Comparison of ENCODE assay signal across 22 cellular contexts in genomic region chr13:100534911-100535310, GRCh38.
"Had no signal": no experiment of that assay in that cellular context is flagged by ENCODE, and none has a peak within 500 bp of the region (broad histone marks: within the 10 kb centered on the region; RNA-seq: fewer than 3 reads in every experiment).

No MANE protein-coding gene starts in this region.

- H3K9me3 Mint-ChIP-seq: activated B cell treated with CpG ODN at 0.5 μM for 24 hours; effector memory CD8-positive, alpha-beta T cell; immature natural killer cell; T-helper 2 cell treated with Interferon-gamma antibody and Interleukin-4, amounts not matched to agents 5 μg/mL and 100 μg/mL, for 36 hours had no signal

- DNase-seq: activated B cell treated with CpG ODN at 0.5 μM for 24 hours; activated CD8-positive, alpha-beta T cell treated with anti-CD3 and anti-CD28 coated beads, Interleukin-2, amount 10 ng/mL, durations not matched to agents 7 days and 5 days; activated effector memory CD4-positive, alpha-beta T cell treated with Interleukin-2 at 50 U/mL for 16 hours; activated naive CD4-positive, alpha-beta T cell treated with Interleukin-2 at 50 U/mL for 16 hours; caudate nucleus; cortex of kidney; effector memory CD8-positive, alpha-beta T cell; erythroblast; hippocampal formation; immature natural killer cell; kidney; left colon; midbrain; naive thymus-derived CD4-positive, alpha-beta T cell; stimulated activated CD4-positive, alpha-beta T cell treated with anti-CD3 and anti-CD28 coated beads, Interleukin-2, amount 100 ng/mL, for 48 hours; T-helper 1 cell had no signal

- H3K27ac Mint-ChIP-seq: activated B cell treated with CpG ODN at 0.5 μM for 24 hours; activated CD8-positive, alpha-beta T cell treated with anti-CD3 and anti-CD28 coated beads, Interleukin-2, amount 10 ng/mL, durations not matched to agents 7 days and 5 days; activated naive CD8-positive, alpha-beta T cell; immature natural killer cell; T-helper 2 cell treated with Interferon-gamma antibody and Interleukin-4, amounts not matched to agents 5 μg/mL and 100 μg/mL, for 36 hours had no signal

- ATAC-seq: activated CD8-positive, alpha-beta T cell treated with anti-CD3 and anti-CD28 coated beads, Interleukin-2, amount 10 ng/mL, durations not matched to agents 7 days and 5 days; effector memory CD8-positive, alpha-beta T cell; naive thymus-derived CD4-positive, alpha-beta T cell had no signal

- H3K27ac ChIP-seq: suprapubic skin, tibial nerve had no signal

- H3K4me3 ChIP-seq: ascending aorta, right lobe of liver, suprapubic skin, tibial nerve had no signal

- H3K9me3 ChIP-seq: ascending aorta, right lobe of liver, suprapubic skin had no signal

- H3K4me3 Mint-ChIP-seq: activated B cell treated with CpG ODN at 0.5 μM for 24 hours; activated CD8-positive, alpha-beta T cell treated with anti-CD3 and anti-CD28 coated beads, Interleukin-2, amount 10 ng/mL, durations not matched to agents 7 days and 5 days; activated naive CD8-positive, alpha-beta T cell; effector memory CD8-positive, alpha-beta T cell; immature natural killer cell; naive thymus-derived CD4-positive, alpha-beta T cell; T-helper 2 cell treated with Interferon-gamma antibody and Interleukin-4, amounts not matched to agents 5 μg/mL and 100 μg/mL, for 36 hours had no signal

- H3K27me3 Mint-ChIP-seq: activated B cell treated with CpG ODN at 0.5 μM for 24 hours; activated naive CD8-positive, alpha-beta T cell; effector memory CD8-positive, alpha-beta T cell; naive thymus-derived CD4-positive, alpha-beta T cell had no signal

- H3K36me3 ChIP-seq: right lobe of liver had no signal

- H3K27me3 ChIP-seq: ascending aorta, right lobe of liver, suprapubic skin, tibial nerve had no signal

- H3K4me1 ChIP-seq: ascending aorta, suprapubic skin had no signal

- H3K4me1 Mint-ChIP-seq: activated B cell treated with CpG ODN at 0.5 μM for 24 hours had no signal
